Comparison of ENCODE assay signal across 12 cellular contexts in genomic region chr4:13599159-13599558, GRCh38. TPM values are rescaled to one million over a fixed set of nuclear protein-coding genes. Genes with fewer than 3 reads are reported as not detected.
DNase-seq lines count a peak whose midpoint lies in the region; ATAC-seq and TF ChIP-seq lines count a peak whose summit lies in the region.
"Had no signal": no experiment of that assay in that cellular context is flagged by ENCODE, and none has a peak within 500 bp of the region (broad histone marks: within the 10 kb centered on the region; RNA-seq: fewer than 3 reads in every experiment).

No MANE protein-coding gene starts in this region.

- no peaks in the 10 kb centered on the region for H3K9me3 ChIP-seq in WERI-Rb-1 (ENCODE audit: severe bottlenecking)
- no peaks in the 10 kb centered on the region for H3K9me3 ChIP-seq in transverse colon
- H3K9me3 ChIP-seq: esophagus squamous epithelium, lower lobe of right lung, sigmoid colon, upper lobe of right lung had no signal

- TF ChIP-seq CTCF in 22Rv1 (IDR thresholded peaks at IDR 0.05) (peak; percentile 27; the same call in 1 of the 2 replicates), GM12864 (IDR thresholded peaks at IDR 0.05; ENCODE audit: low read depth, low read length, missing control alignments) (peak; percentile 26), WERI-Rb-1 (IDR thresholded peaks at IDR 0.05; ENCODE audit: low read depth, low read length) (peak; percentile 38; the same call in 1 of the 2 replicates), transverse colon (IDR thresholded peaks at IDR 0.05) (no peak)

- no peak for DNase-seq in GM12864 (ENCODE audit: low read depth)
- peak; percentile 14 for DNase-seq in WERI-Rb-1
- peak; percentile 75 for DNase-seq in iPS-NIHi11 (ENCODE audit: low spot score)
- DNase-seq in dermis blood vessel endothelial cell, result no peak
- DNase-seq in transverse colon, result no peak
- no peak for DNase-seq in activated CD4-positive, alpha-beta T cell treated with anti-CD3 and anti-CD28 coated beads for 4 hours
- DNase-seq: esophagus squamous epithelium, lower lobe of right lung, sigmoid colon, upper lobe of right lung had no signal

- in situ Hi-C loops in transverse colon (cut with MboI; ENCODE audit: low pct_ligation_motif_present in 1 of 4, low pct_unique_long_range_greater_than_20kb in 1 of 4, low sequenced_read_pairs in 3 of 4), result no loop called here

- H3K36me3 ChIP-seq in WERI-Rb-1, result peaks cover 88% of the 10 kb centered on the region
- peaks cover 0 to 62% (median 20%) of the 10 kb centered on the region in 4 donors for H3K36me3 ChIP-seq in transverse colon

- H3K27me3 ChIP-seq in WERI-Rb-1 (ENCODE audit: insufficient read depth, low read depth, severe bottlenecking) (no peaks in the 10 kb centered on the region), transverse colon (no peaks in the 10 kb centered on the region)
- H3K27me3 ChIP-seq: esophagus squamous epithelium, sigmoid colon, upper lobe of right lung had no signal

- H3K27ac ChIP-seq in 22Rv1, result no peak overlapping the region
- no peak overlapping the region for H3K27ac ChIP-seq in WERI-Rb-1
- no peak overlapping the region for H3K27ac ChIP-seq in transverse colon
- H3K27ac ChIP-seq: esophagus squamous epithelium, lower lobe of right lung, upper lobe of right lung had no signal

- TF ChIP-seq POLR2A in transverse colon (IDR thresholded peaks at IDR 0.05), result no peak

- H3K4me3 ChIP-seq in GM12864 (ENCODE audit: low read depth, low read length), result no peak overlapping the region
- H3K4me3 ChIP-seq in WERI-Rb-1 (ENCODE audit: low read depth, low read length), result no peak overlapping the region
- H3K4me3 ChIP-seq in transverse colon, result no peak overlapping the region
- H3K4me3 ChIP-seq: esophagus squamous epithelium, lower lobe of right lung, sigmoid colon, upper lobe of right lung had no signal

- H3K4me1 ChIP-seq in transverse colon, result no peaks in the 10 kb centered on the region
- H3K4me1 ChIP-seq: lower lobe of right lung, sigmoid colon, upper lobe of right lung had no signal

- no peak for ATAC-seq in HG03196 (IDR thresholded peaks at IDR 0.05; ENCODE audit: unreplicated experiment)
- ATAC-seq: lower lobe of right lung, upper lobe of right lung had no signal

- WGBS in transverse colon (ENCODE audit: low coverage in 1 of 2), 2 donors, result 67% methylated on average over 5 of the region's 5 CpGs; no CpG with 5 or more reads in 1 of the 2 donors

- TF ChIP-seq EP300 in transverse colon (IDR thresholded peaks at IDR 0.05; ENCODE audit: low read depth), result no peak

- intact Hi-C loops in transverse colon (cut with DNase I; ENCODE audit: low total_unique reads), result no loop called here

RNA-seq across cellular contexts. Expression of gene BOD1L1, which starts 28.4 kb away (rescaled TPM):
- total RNA-seq in dermis blood vessel endothelial cell, result 28.4 and 38.7 TPM in 2 replicates
- total RNA-seq in transverse colon, result 10 to 100 TPM; 33.7 to 72.2 (median 60.8) TPM

RNA-seq across cellular contexts. Expression of gene NKX3-2, which starts 54.9 kb away (rescaled TPM):
- total RNA-seq in dermis blood vessel endothelial cell (0.05 TPM in 1 of 2 replicates, not detected in the other), transverse colon (10 to 100 TPM in 1 of 4 donors, 1 to 10 TPM in 3; 3.8 to 19.5 (median 5.1) TPM)
- total RNA-seq: lower lobe of right lung, upper lobe of right lung had no signal

Comparison
In these comparisons a context has a peak if more than half of its experiments do, and no peak if none do; other contexts are left out.
1. CTCF ChIP-seq: peak in 22Rv1 (single experiment), GM12864 (single experiment) and WERI-Rb-1 (single experiment); none in transverse colon (0 of 5).
2. DNase-seq: peak in WERI-Rb-1 (single experiment) and iPS-NIHi11 (single experiment); none in GM12864 (single experiment), dermis blood vessel endothelial cell (single experiment), transverse colon (single experiment) and activated CD4-positive, alpha-beta T cell treated with anti-CD3 and anti-CD28 coated beads for 4 hours (0 of 2).